ENCODE assay signal across 1 cellular context in genomic region chr4:6322761-6323566, GRCh38.
A peak's percentile ranks its signal among the peaks of the same experiment; 100 is the strongest.
TF ChIP-seq lines count a peak whose summit lies in the region.

No MANE protein-coding gene starts in this region.

TF ChIP-seq in HepG2, 621 proteins besides CTCF, POLR2A, EP300 and RAD21 (continued from another document and continues in another):
- TF ChIP-seq ZHX1 (CRISPR knock-in tag; IDR thresholded peaks at IDR 0.05; ENCODE audit: low read depth) (0 out of 2 replicates have a peak, but pooled peaks have one; percentile 50), ZNF318 (CRISPR knock-in tag; IDR thresholded peaks at IDR 0.05) (no peak), ZNF234 (CRISPR knock-in tag; conservative IDR thresholded peaks at IDR 0.05) (no peak), CENPBD1 (CRISPR knock-in tag; IDR thresholded peaks at IDR 0.05; ENCODE audit: borderline replicate concordance, low read depth) (no peak), GMEB2 (CRISPR knock-in tag; IDR thresholded peaks at IDR 0.05; ENCODE audit: low read depth) (no peak), GLI4 (CRISPR knock-in tag; IDR thresholded peaks at IDR 0.05; ENCODE audit: borderline replicate concordance) (no peak), POLR2G (IDR thresholded peaks at IDR 0.05; ENCODE audit: low read depth, low read length) (peak; percentile 95), TRIM22 (IDR thresholded peaks at IDR 0.05) (no peak), SIX4 (CRISPR knock-in tag; IDR thresholded peaks at IDR 0.05) (no peak), ZBTB44 (CRISPR knock-in tag; IDR thresholded peaks at IDR 0.05) (no peak), UBTF (CRISPR knock-in tag; IDR thresholded peaks at IDR 0.05) (peak; percentile 30; the same call in 1 of the 2 replicates), ZNF678 (CRISPR knock-in tag; IDR thresholded peaks at IDR 0.05) (no peak), ZNF839 (CRISPR knock-in tag; IDR thresholded peaks at IDR 0.05; ENCODE audit: borderline replicate concordance) (no peak), MAF1 (CRISPR knock-in tag; IDR thresholded peaks at IDR 0.05; ENCODE audit: borderline replicate concordance) (no peak), BRCA1 (CRISPR knock-in tag; IDR thresholded peaks at IDR 0.05) (no peak), SIX1 (CRISPR knock-in tag; IDR thresholded peaks at IDR 0.05; ENCODE audit: borderline replicate concordance) (no peak), MEIS2 (CRISPR knock-in tag; IDR thresholded peaks at IDR 0.05) (no peak), NFAT5 (CRISPR knock-in tag; IDR thresholded peaks at IDR 0.05) (no peak), NFIB (CRISPR knock-in tag; IDR thresholded peaks at IDR 0.05; ENCODE audit: borderline replicate concordance) (no peak), NKX3-1 (CRISPR knock-in tag; IDR thresholded peaks at IDR 0.05) (no peak), ZFP82 (CRISPR knock-in tag; IDR thresholded peaks at IDR 0.05; ENCODE audit: borderline replicate concordance) (no peak), ZUFSP (CRISPR knock-in tag; IDR thresholded peaks at IDR 0.05; ENCODE audit: borderline replicate concordance) (no peak)
